24 cellular contexts compared by ENCODE assay signal in the genomic region with DNA sequence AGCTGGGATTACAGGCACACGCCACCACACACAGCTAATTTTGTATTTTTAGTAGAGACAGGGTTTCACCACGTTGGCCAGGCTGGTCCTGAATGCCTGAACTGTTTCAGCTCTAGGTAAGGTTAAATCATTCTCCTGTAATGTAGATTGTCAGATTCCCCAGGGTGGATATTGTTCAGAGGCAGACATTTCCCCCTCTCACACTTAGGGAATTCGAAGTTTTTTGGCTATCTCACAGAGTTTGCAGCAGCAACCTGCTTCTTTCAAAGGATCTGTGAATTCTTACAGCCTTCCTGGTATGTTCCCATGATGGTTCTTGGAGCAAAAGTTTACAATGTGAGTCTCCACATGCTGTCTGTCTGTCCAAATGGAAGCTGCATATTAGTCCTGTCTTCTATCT. TPM values are rescaled to one million over a fixed set of nuclear protein-coding genes. Genes with fewer than 3 reads are reported as not detected.
"Had no signal": no experiment of that assay in that cellular context is flagged by ENCODE, and none has a peak within 500 bp of the region (broad histone marks: within the 10 kb centered on the region; RNA-seq: fewer than 3 reads in every experiment).

No MANE protein-coding gene starts in this region.

- H3K36me3 ChIP-seq: colonic mucosa, esophagus muscularis mucosa, esophagus squamous epithelium, gastrocnemius medialis, gastroesophageal sphincter, heart left ventricle, heart right ventricle had no signal

- H3K4me3 ChIP-seq: colonic mucosa, coronary artery, dorsolateral prefrontal cortex, esophagus muscularis mucosa, esophagus squamous epithelium, gastrocnemius medialis, gastroesophageal sphincter, heart left ventricle, heart right ventricle had no signal

- H3K27ac ChIP-seq: colonic mucosa, coronary artery, dorsolateral prefrontal cortex, epithelial cell of prostate, esophagus muscularis mucosa, esophagus squamous epithelium, foreskin keratinocyte, gastrocnemius medialis, gastroesophageal sphincter, heart left ventricle, heart right ventricle had no signal

- H3K4me1 ChIP-seq: colonic mucosa, esophagus muscularis mucosa, esophagus squamous epithelium, foreskin keratinocyte, gastrocnemius medialis, gastroesophageal sphincter, heart left ventricle, heart right ventricle had no signal

- DNase-seq: colonic mucosa; cortex of kidney; dermis blood vessel endothelial cell; dorsolateral prefrontal cortex; effector CD4-positive, alpha-beta T cell; effector CD8-positive, alpha-beta T cell; effector memory CD4-positive, alpha-beta T cell; effector memory CD8-positive, alpha-beta T cell; endodermal cell; erythroblast; esophagus squamous epithelium; foreskin fibroblast; foreskin keratinocyte; foreskin melanocyte; gastrocnemius medialis; glutamatergic neuron; head of caudate nucleus; heart left ventricle; heart right ventricle had no signal

- H3K9me3 ChIP-seq: colonic mucosa, esophagus muscularis mucosa, esophagus squamous epithelium, gastrocnemius medialis had no signal

- H3K27me3 ChIP-seq: colonic mucosa, dorsolateral prefrontal cortex, esophagus muscularis mucosa, esophagus squamous epithelium, gastrocnemius medialis, heart left ventricle had no signal

RNA-seq across cellular contexts. Expression of gene DIRAS2, which starts 15.6 kb away (rescaled TPM):
- polyA plus RNA-seq: endothelial cell of umbilical vein, foreskin keratinocyte, heart left ventricle, heart right ventricle had no signal
